In the genomic region with DNA sequence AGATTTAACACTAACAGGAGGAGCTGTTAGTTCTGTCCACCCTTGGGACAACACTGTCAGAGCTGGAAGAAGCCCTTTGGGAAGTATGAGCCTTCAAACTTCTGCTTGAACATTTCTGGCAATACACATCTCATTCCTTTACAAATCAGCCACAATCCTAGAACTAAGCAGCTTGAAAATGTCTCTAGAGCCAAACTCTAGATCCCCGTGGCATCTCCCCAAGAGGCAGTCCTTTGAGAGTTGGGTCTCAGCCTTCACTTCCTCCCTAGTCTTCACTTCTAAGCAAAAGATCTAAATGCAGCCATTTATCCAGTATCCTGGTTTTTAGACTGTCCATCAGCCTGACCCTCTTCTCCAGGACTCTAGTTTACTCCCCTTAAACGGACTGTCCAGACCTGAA, we compare ENCODE assay signal across 19 cellular contexts.
"Had no signal": no experiment of that assay in that cellular context is flagged by ENCODE, and none has a peak within 500 bp of the region (broad histone marks: within the 10 kb centered on the region; RNA-seq: fewer than 3 reads in every experiment).

No MANE protein-coding gene starts in this region.

- H3K4me3 ChIP-seq: lower lobe of right lung, right lobe of liver, thoracic aorta, uterus had no signal

- H3K36me3 ChIP-seq: right lobe of liver, thoracic aorta, uterus had no signal

- ATAC-seq: activated naive CD8-positive, alpha-beta T cell treated with anti-CD3 and anti-CD28 coated beads, Interleukin-2, amount 50 U/mL, for 24 hours; activated T-cell treated with anti-CD3 and anti-CD28 coated beads, Interleukin-2, amount 50 U/mL, for 4 hours; esophagus mucosa; left lobe of liver; lower lobe of right lung; natural killer cell; right lobe of liver; stimulated activated naive CD8-positive, alpha-beta T cell treated with anti-CD3 and anti-CD28 coated beads, Interleukin-15, Interleukin-2, amounts not matched to agents 100 U/mL and 50 U/mL, for 24 hours had no signal

- H3K4me1 ChIP-seq: right lobe of liver had no signal

- H3K27ac ChIP-seq: lower lobe of right lung, right lobe of liver, thoracic aorta, uterus had no signal

- DNase-seq: activated CD4-positive, alpha-beta memory T cell treated with anti-CD3 and anti-CD28 coated beads, Interleukin-2, amount 10 ng/mL, durations not matched to agents 7 days and 5 days; activated CD4-positive, alpha-beta T cell treated with anti-CD3 and anti-CD28 coated beads, Interleukin-2, amount 10 ng/mL, durations not matched to agents 24 days and 14 days; activated CD4-positive, CD25-positive, alpha-beta regulatory T cell treated with anti-CD3 and anti-CD28 coated beads, Interleukin-2, amount 50 U/mL, for 72 hours; activated CD8-positive, alpha-beta memory T cell treated with anti-CD3 and anti-CD28 coated beads, Interleukin-2, amount 50 U/mL, for 48 hours; activated naive CD8-positive, alpha-beta T cell treated with anti-CD3 and anti-CD28 coated beads, Interleukin-2, amount 50 U/mL, for 24 hours; activated T-cell treated with anti-CD3 and anti-CD28 coated beads, Interleukin-2, amount 50 U/mL, for 4 hours; endodermal cell; kidney glomerular epithelial cell; lower lobe of right lung; natural killer cell; right lobe of liver; stimulated activated CD4-positive, alpha-beta T cell treated with anti-CD3 and anti-CD28 coated beads, Interleukin-2, amount 100 ng/mL, for 48 hours; stimulated activated naive CD8-positive, alpha-beta T cell treated with anti-CD3 and anti-CD28 coated beads, Interleukin-15, Interleukin-2, amounts not matched to agents 100 U/mL and 50 U/mL, for 24 hours; T1000; trophoblast cell; uterus had no signal

- H3K27me3 ChIP-seq: right lobe of liver, uterus had no signal

- H3K9me3 ChIP-seq: lower lobe of right lung, right lobe of liver, thoracic aorta, uterus had no signal
